1 cellular context compared by ENCODE assay signal in genomic region chr16:68491576-68491950, GRCh38.
TF ChIP-seq lines count a peak whose summit lies in the region.

No MANE protein-coding gene starts in this region.

TF ChIP-seq in H1, 55 proteins besides CTCF, POLR2A, EP300 and RAD21:
- TF ChIP-seq CHD7 (IDR thresholded peaks at IDR 0.05; ENCODE audit: insufficient replicate concordance, low read length) (no peak), NANOG (IDR thresholded peaks at IDR 0.05; ENCODE audit: insufficient read depth, low read depth, low read length, poor library complexity, severe bottlenecking) (no peak), JUN (IDR thresholded peaks at IDR 0.05; ENCODE audit: low read depth, low read length) (no peak), GABPA (IDR thresholded peaks at IDR 0.05; ENCODE audit: borderline replicate concordance, insufficient read depth, low read length) (no peak)
TF ChIP-seq in H1: peak in this region for 0.
